In genomic region chr17:76239538-76240274, GRCh38 we compare ENCODE assay signal across 1 cellular context.
TF ChIP-seq lines count a peak whose summit lies in the region.

No MANE protein-coding gene starts in this region.

TF ChIP-seq in HepG2, 621 proteins besides CTCF, POLR2A, EP300 and RAD21 (continued from another document and continues in another):
- no peak for TF ChIP-seq MAFF (IDR thresholded peaks at IDR 0.05; ENCODE audit: low read depth, low read length)
- TF ChIP-seq ZEB1 (IDR thresholded peaks at IDR 0.05; ENCODE audit: insufficient replicate concordance, low read depth) = no peak
- TF ChIP-seq ZBTB20 (CRISPR knock-in tag; IDR thresholded peaks at IDR 0.05; ENCODE audit: borderline replicate concordance, low read depth) = no peak
- TF ChIP-seq SP1 (IDR thresholded peaks at IDR 0.05) = no peak
- TF ChIP-seq SP1 (CRISPR knock-in tag; IDR thresholded peaks at IDR 0.05) = no peak
- no peak for TF ChIP-seq KMT2B (CRISPR knock-in tag; IDR thresholded peaks at IDR 0.05)
- peak; percentile 20; the same call in 1 of the 2 replicates for TF ChIP-seq ZNF503 (CRISPR knock-in tag; IDR thresholded peaks at IDR 0.05)
- no peak for TF ChIP-seq ZNF282 (IDR thresholded peaks at IDR 0.05; ENCODE audit: partially characterized antibody)
- TF ChIP-seq SYNCRIP (IDR thresholded peaks at IDR 0.05; ENCODE audit: insufficient read depth, low read depth, low read length) = no peak
- TF ChIP-seq CHD2 (IDR thresholded peaks at IDR 0.05; ENCODE audit: low read depth, low read length) = no peak
- no peak for TF ChIP-seq IKZF1 (IDR thresholded peaks at IDR 0.05)
- TF ChIP-seq, protein P1, sequence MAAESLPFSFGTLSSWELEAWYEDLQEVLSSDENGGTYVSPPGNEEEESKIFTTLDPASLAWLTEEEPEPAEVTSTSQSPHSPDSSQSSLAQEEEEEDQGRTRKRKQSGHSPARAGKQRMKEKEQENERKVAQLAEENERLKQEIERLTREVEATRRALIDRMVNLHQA (CRISPR knock-in tag; IDR thresholded peaks at IDR 0.05) = no peak
- TF ChIP-seq, protein P2, sequence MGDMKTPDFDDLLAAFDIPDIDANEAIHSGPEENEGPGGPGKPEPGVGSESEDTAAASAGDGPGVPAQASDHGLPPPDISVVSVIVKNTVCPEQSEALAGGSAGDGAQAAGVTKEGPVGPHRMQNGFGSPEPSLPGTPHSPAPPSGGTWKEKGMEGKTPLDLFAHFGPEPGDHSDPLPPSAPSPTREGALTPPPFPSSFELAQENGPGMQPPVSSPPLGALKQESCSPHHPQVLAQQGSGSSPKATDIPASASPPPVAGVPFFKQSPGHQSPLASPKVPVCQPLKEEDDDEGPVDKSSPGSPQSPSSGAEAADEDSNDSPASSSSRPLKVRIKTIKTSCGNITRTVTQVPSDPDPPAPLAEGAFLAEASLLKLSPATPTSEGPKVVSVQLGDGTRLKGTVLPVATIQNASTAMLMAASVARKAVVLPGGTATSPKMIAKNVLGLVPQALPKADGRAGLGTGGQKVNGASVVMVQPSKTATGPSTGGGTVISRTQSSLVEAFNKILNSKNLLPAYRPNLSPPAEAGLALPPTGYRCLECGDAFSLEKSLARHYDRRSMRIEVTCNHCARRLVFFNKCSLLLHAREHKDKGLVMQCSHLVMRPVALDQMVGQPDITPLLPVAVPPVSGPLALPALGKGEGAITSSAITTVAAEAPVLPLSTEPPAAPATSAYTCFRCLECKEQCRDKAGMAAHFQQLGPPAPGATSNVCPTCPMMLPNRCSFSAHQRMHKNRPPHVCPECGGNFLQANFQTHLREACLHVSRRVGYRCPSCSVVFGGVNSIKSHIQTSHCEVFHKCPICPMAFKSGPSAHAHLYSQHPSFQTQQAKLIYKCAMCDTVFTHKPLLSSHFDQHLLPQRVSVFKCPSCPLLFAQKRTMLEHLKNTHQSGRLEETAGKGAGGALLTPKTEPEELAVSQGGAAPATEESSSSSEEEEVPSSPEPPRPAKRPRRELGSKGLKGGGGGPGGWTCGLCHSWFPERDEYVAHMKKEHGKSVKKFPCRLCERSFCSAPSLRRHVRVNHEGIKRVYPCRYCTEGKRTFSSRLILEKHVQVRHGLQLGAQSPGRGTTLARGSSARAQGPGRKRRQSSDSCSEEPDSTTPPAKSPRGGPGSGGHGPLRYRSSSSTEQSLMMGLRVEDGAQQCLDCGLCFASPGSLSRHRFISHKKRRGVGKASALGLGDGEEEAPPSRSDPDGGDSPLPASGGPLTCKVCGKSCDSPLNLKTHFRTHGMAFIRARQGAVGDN (CRISPR knock-in tag; IDR thresholded peaks at IDR 0.05) = peak; percentile 83
- no peak for TF ChIP-seq CBFB (CRISPR knock-in tag; IDR thresholded peaks at IDR 0.05)
- no peak for TF ChIP-seq DNMT3B (CRISPR knock-in tag; conservative IDR thresholded peaks at IDR 0.05)
- TF ChIP-seq KDM6A (CRISPR knock-in tag; IDR thresholded peaks at IDR 0.05; ENCODE audit: low read depth) = no peak
- TF ChIP-seq IRF9 (CRISPR knock-in tag; IDR thresholded peaks at IDR 0.05; ENCODE audit: borderline replicate concordance) = peak; percentile 46; the same call in 1 of the 2 replicates
- peak; percentile 30 for TF ChIP-seq TFDP2 (CRISPR knock-in tag; IDR thresholded peaks at IDR 0.05)
- peak; percentile 78; the same call in 1 of the 2 replicates for TF ChIP-seq EED (CRISPR knock-in tag; IDR thresholded peaks at IDR 0.05)
- TF ChIP-seq HIVEP1 (CRISPR knock-in tag; IDR thresholded peaks at IDR 0.05) = peak; percentile 59; the same call in 1 of the 2 replicates
- no peak for TF ChIP-seq ZFP90 (CRISPR knock-in tag; IDR thresholded peaks at IDR 0.05; ENCODE audit: borderline replicate concordance)
- TF ChIP-seq NFIB (CRISPR knock-in tag; IDR thresholded peaks at IDR 0.05; ENCODE audit: borderline replicate concordance) = no peak
- no peak for TF ChIP-seq ZNF597 (CRISPR knock-in tag; IDR thresholded peaks at IDR 0.05)
- TF ChIP-seq ZNF570 (CRISPR knock-in tag; IDR thresholded peaks at IDR 0.05; ENCODE audit: borderline replicate concordance) = no peak
- TF ChIP-seq ZNF7 (CRISPR knock-in tag; IDR thresholded peaks at IDR 0.05) = no peak
- no peak for TF ChIP-seq ZSCAN9 (CRISPR knock-in tag; IDR thresholded peaks at IDR 0.05; ENCODE audit: borderline replicate concordance)
- no peak for TF ChIP-seq SIN3B (IDR thresholded peaks at IDR 0.05; ENCODE audit: low read length)
- no peak for TF ChIP-seq TARDBP (CRISPR knock-in tag; IDR thresholded peaks at IDR 0.05)
- no peak for TF ChIP-seq ZBTB42 (CRISPR knock-in tag; IDR thresholded peaks at IDR 0.05)
- TF ChIP-seq ZFY (CRISPR knock-in tag; IDR thresholded peaks at IDR 0.05) = peak; percentile 31; the same call in 1 of the 2 replicates
- TF ChIP-seq RARG (CRISPR knock-in tag; IDR thresholded peaks at IDR 0.05; ENCODE audit: low read depth) = no peak
- no peak for TF ChIP-seq FOXA1 (IDR thresholded peaks at IDR 0.05)
- TF ChIP-seq FOXA1 (CRISPR knock-in tag; IDR thresholded peaks at IDR 0.05) = no peak
- no peak for TF ChIP-seq SMAD1 (CRISPR knock-in tag; IDR thresholded peaks at IDR 0.05; ENCODE audit: borderline replicate concordance, low read depth)
- TF ChIP-seq SIN3A (IDR thresholded peaks at IDR 0.05; ENCODE audit: borderline replicate concordance, low read depth, low read length) = no peak
- TF ChIP-seq ZNF224 (CRISPR knock-in tag; IDR thresholded peaks at IDR 0.05) = no peak
- no peak for TF ChIP-seq MAZ (IDR thresholded peaks at IDR 0.05; ENCODE audit: borderline replicate concordance, low read depth, low read length)
- TF ChIP-seq MAZ (CRISPR knock-in tag; IDR thresholded peaks at IDR 0.05; ENCODE audit: low read depth) = no peak
- TF ChIP-seq SCMH1 (CRISPR knock-in tag; IDR thresholded peaks at IDR 0.05; ENCODE audit: borderline replicate concordance) = no peak
- no peak for TF ChIP-seq ZBTB40 (IDR thresholded peaks at IDR 0.05)
- TF ChIP-seq ZBTB40 (CRISPR knock-in tag; IDR thresholded peaks at IDR 0.05) = peak; percentile 61; the same call in 1 of the 2 replicates
- peak; percentile 26; the same call in 1 of the 2 replicates for TF ChIP-seq ZSCAN12 (CRISPR knock-in tag; IDR thresholded peaks at IDR 0.05)
- TF ChIP-seq YEATS4 (CRISPR knock-in tag; IDR thresholded peaks at IDR 0.05; ENCODE audit: borderline replicate concordance) = no peak; the same call in 1 of the 2 replicates
- peak; percentile 33; the same call in 1 of the 2 replicates for TF ChIP-seq IRF2 (CRISPR knock-in tag; IDR thresholded peaks at IDR 0.05)
- no peak for TF ChIP-seq RBM22 (optimal IDR thresholded peaks at IDR 0.05; ENCODE audit: low read length)
- peak; percentile 100 for TF ChIP-seq EZH2 (conservative IDR thresholded peaks at IDR 0.05; ENCODE audit: low read depth, low read length)
- TF ChIP-seq GABPB1 (CRISPR knock-in tag; IDR thresholded peaks at IDR 0.05) = peak; percentile 45; the same call in 1 of the 2 replicates
- TF ChIP-seq SP2 (CRISPR knock-in tag; IDR thresholded peaks at IDR 0.05) = no peak
- TF ChIP-seq HNRNPLL (IDR thresholded peaks at IDR 0.05; ENCODE audit: low read depth, low read length, poor library complexity, severe bottlenecking) = no peak
- no peak for TF ChIP-seq STAG1 (CRISPR knock-in tag; IDR thresholded peaks at IDR 0.05)
